ENCODE assay signal across 9 cellular contexts in the genomic region with DNA sequence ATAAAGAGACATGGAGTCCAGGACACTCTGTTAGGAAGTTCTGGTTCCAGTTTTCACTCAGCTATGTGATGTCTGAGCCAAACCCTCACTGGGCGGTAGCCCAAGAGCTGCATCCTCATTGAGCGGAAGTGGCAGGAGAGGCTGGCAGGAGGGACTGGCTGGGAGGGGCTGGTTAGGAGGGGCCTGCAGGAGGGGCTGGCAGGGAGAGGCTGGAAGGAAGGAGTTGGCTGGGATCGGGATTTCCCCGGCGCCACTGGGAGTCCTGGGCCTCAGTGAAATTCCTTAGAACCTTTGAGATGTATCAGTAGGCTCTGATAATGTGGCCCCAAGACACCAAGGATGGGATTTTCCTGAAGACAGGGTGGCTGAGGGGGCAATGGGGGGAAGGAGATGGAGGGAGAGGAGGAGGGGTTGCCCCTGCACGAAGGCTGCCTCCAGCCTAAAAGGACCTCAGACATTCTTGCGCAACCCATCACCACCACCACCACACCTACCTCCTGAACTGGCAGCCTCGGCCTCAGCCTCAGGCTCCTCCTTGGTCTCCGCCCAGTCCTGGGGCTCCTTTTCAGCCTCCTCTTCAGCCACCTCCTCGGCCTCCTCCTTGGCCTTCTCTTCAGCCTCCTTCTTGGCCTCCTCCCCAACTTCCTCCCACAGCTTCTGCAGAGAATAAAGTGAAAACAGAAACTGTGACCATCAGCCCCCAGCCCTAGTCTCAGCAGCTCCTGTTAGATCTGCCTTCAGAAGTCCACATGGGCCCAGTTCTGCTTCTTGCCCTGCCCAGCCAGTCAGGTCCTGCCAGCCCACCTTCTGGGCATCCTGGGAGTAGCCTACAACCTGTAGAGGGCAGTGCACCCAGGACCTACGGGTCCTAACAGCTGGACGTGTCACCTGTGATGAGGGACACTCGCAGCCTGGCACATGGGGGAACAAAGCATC. TPM values are rescaled to one million over a fixed set of nuclear protein-coding genes. Genes with fewer than 3 reads are reported as not detected.
DNase-seq lines count a peak whose midpoint lies in the region; ATAC-seq and TF ChIP-seq lines count a peak whose summit lies in the region.
"Had no signal": no experiment of that assay in that cellular context is flagged by ENCODE, and none has a peak within 500 bp of the region (broad histone marks: within the 10 kb centered on the region; RNA-seq: fewer than 3 reads in every experiment).

No MANE protein-coding gene starts in this region.

- peaks cover 1% of the 10 kb centered on the region for H3K27me3 Mint-ChIP-seq in endothelial cell (ENCODE audit: unreplicated experiment)

- no peaks in the 10 kb centered on the region for H3K36me3 ChIP-seq in RWPE2 (ENCODE audit: low read depth)
- no peaks in the 10 kb centered on the region for H3K36me3 ChIP-seq in gastroesophageal sphincter

- H3K27ac ChIP-seq in RWPE2 (ENCODE audit: poor library complexity, severe bottlenecking), result peak overlapping the region; percentile 25
- H3K27ac ChIP-seq in gastroesophageal sphincter, result no peak overlapping the region

- H3K27me3 ChIP-seq in RWPE2 (ENCODE audit: insufficient read depth, poor library complexity, severe bottlenecking) (no peaks in the 10 kb centered on the region), gastroesophageal sphincter (peaks cover 13% of the 10 kb centered on the region)

- H3K4me3 ChIP-seq in RWPE2 (ENCODE audit: severe bottlenecking) (no peak overlapping the region), gastroesophageal sphincter (no peak overlapping the region), retinal pigment epithelial cell (ENCODE audit: low read length) (no peak overlapping the region)

- TF ChIP-seq EP300 in gastroesophageal sphincter (IDR thresholded peaks at IDR 0.05), result no peak

- TF ChIP-seq CTCF in GM10266 (IDR thresholded peaks at IDR 0.05; ENCODE audit: control insufficient read depth, insufficient read depth, low read depth, missing control alignments) (peak; percentile 19), RWPE2 (IDR thresholded peaks at IDR 0.05; ENCODE audit: poor library complexity, severe bottlenecking) (peak; percentile 10), gastroesophageal sphincter (IDR thresholded peaks at IDR 0.05) (no peak), retinal pigment epithelial cell (conservative IDR thresholded peaks at IDR 0.05; ENCODE audit: low read depth, low read length) (peak; percentile 35), endothelial cell (IDR thresholded peaks at IDR 0.05; ENCODE audit: unreplicated experiment) (no peak)

- no peaks in the 10 kb centered on the region for H3K36me3 Mint-ChIP-seq in endothelial cell (ENCODE audit: low read depth, unreplicated experiment)

- no peaks in the 10 kb centered on the region for H3K4me1 Mint-ChIP-seq in endothelial cell (ENCODE audit: unreplicated experiment)

- DNase-seq in GM10266 (ENCODE audit: extremely low spot score), result no peak
- DNase-seq in RWPE2 (ENCODE audit: low spot score), result no peak
- no peak for DNase-seq in retinal pigment epithelial cell (ENCODE audit: low read depth)
- DNase-seq in activated T-cell treated with anti-CD3 and anti-CD28 coated beads, Interleukin-2, amount 50 U/mL, for 48 hours, result no peak
- DNase-seq in activated gamma-delta T cell (lab: John Stamatoyannopoulos, UW), result no peak
- no peak for DNase-seq in endothelial cell (ENCODE audit: low spot score)
- DNase-seq: activated gamma-delta T cell treated with Interleukin-2 at 50 U/mL for 16 hours had no signal

- no peak overlapping the region for H3K27ac Mint-ChIP-seq in endothelial cell (ENCODE audit: unreplicated experiment)

- no peak overlapping the region for H3K4me3 Mint-ChIP-seq in endothelial cell (ENCODE audit: unreplicated experiment)

- H3K9me3 Mint-ChIP-seq in endothelial cell (ENCODE audit: unreplicated experiment), result no peaks in the 10 kb centered on the region

- 41 to 59% methylated on average over 7 to 8 of the region's 13 CpGs for WGBS in gastroesophageal sphincter (ENCODE audit: low coverage in 1 of 2), 2 donors

- peak; percentile 84 for ATAC-seq in RWPE2 (ENCODE audit: low read depth)
- peak; percentile 69 for ATAC-seq in gastroesophageal sphincter
- no peak for ATAC-seq in GM21381 (IDR thresholded peaks at IDR 0.05; ENCODE audit: unreplicated experiment)

- H3K9me3 ChIP-seq in RWPE2 (ENCODE audit: severe bottlenecking) (no peaks in the 10 kb centered on the region), gastroesophageal sphincter (no peaks in the 10 kb centered on the region)

- peaks cover 12% of the 10 kb centered on the region for H3K4me1 ChIP-seq in RWPE2 (ENCODE audit: insufficient read depth, poor library complexity, severe bottlenecking)
- peaks cover 0 to 18% (median 0%) of the 10 kb centered on the region in 3 donors for H3K4me1 ChIP-seq in gastroesophageal sphincter

- no peak for TF ChIP-seq POLR2A in gastroesophageal sphincter (IDR thresholded peaks at IDR 0.05)

RNA-seq across cellular contexts. Expression of gene CNGB1, which starts 31.7 kb away (rescaled TPM):
- total RNA-seq in gastroesophageal sphincter (under 1 TPM in 2 of 4 donors, not detected in 2; 0.15 to 0.67 TPM), endothelial cell (ENCODE audit: unreplicated experiment) (not detected)

Comparison
In these comparisons a context has a peak if more than half of its experiments do, and no peak if none do; other contexts are left out.
1. CTCF ChIP-seq: peak in GM10266 (single experiment), RWPE2 (single experiment) and retinal pigment epithelial cell (single experiment); none in gastroesophageal sphincter (0 of 4) and endothelial cell (single experiment).